ENCODE assay signal across 17 cellular contexts in genomic region chr21:34924194-34924593, GRCh38.
A peak's percentile ranks its signal among the peaks of the same experiment; 100 is the strongest.
DNase-seq lines count a peak whose midpoint lies in the region; ATAC-seq and TF ChIP-seq lines count a peak whose summit lies in the region.
"Had no signal": no experiment of that assay in that cellular context is flagged by ENCODE, and none has a peak within 500 bp of the region (broad histone marks: within the 10 kb centered on the region; RNA-seq: fewer than 3 reads in every experiment).

No MANE protein-coding gene starts in this region.

- dilution Hi-C loops in mammary epithelial cell (cut with HindIII; ENCODE audit: low sequenced_read_pairs), result no loop called here

- BruUV-seq in MCF 10A (replicated peaks; lab: Mats Ljungman, UMichigan) (no TSS peak), mammary epithelial cell (replicated peaks; lab: Mats Ljungman, UMichigan) (no TSS peak)

- H3K9me3 Mint-ChIP-seq in MCF 10A (ENCODE audit: unreplicated experiment) (peaks cover 8% of the 10 kb centered on the region), immature natural killer cell (peaks cover 0 to 1% (median 0%) of the 10 kb centered on the region in 6 donors)
- H3K9me3 Mint-ChIP-seq in stimulated activated naive B cell treated with anti-CD40 and anti-IgM and Interleukin-4, amounts not matched to agents 10 μg/mL and 1 μg/mL and 100 μg/mL, for 72 hours, result peaks cover 6% of the 10 kb centered on the region in 2 donors
- H3K9me3 Mint-ChIP-seq: CD4-positive, alpha-beta memory T cell had no signal

- no peaks in the 10 kb centered on the region for H3K79me2 ChIP-seq in mammary epithelial cell (ENCODE audit: insufficient read depth, low read length)
- peaks cover 98% of the 10 kb centered on the region for H3K79me2 ChIP-seq in DND-41 (ENCODE audit: insufficient read depth, low read length)

- H3K9me3 ChIP-seq in mammary epithelial cell (replicated peaks; ENCODE audit: insufficient read depth, low read length), result no peaks in the 10 kb centered on the region
- H3K9me3 ChIP-seq in DND-41 (ENCODE audit: insufficient read depth, low read length, severe bottlenecking), result no peaks in the 10 kb centered on the region
- H3K9me3 ChIP-seq: SJCRH30 had no signal

- H3K36me3 ChIP-seq in mammary epithelial cell (ENCODE audit: insufficient read depth, low read length) (no peaks in the 10 kb centered on the region), DND-41 (ENCODE audit: insufficient read depth, low read length) (peaks cover 45% of the 10 kb centered on the region)

- ATAC-seq in DND-41 (ENCODE audit: insufficient read depth, low read depth) (no peak), HG03108 (IDR thresholded peaks at IDR 0.05; ENCODE audit: unreplicated experiment) (no peak), Right ventricle myocardium superior (ENCODE audit: poor library complexity) (no peak)
- ATAC-seq in stimulated activated naive B cell treated with anti-CD40 and anti-IgM and Interleukin-4, amounts not matched to agents 10 μg/mL and 1 μg/mL and 100 μg/mL, for 72 hours (replicated peaks), result no peak

- POLR2A ChIA-PET in MCF 10A (lab: Yijun Ruan, JAX), result no interaction called here

- H3K36me3 Mint-ChIP-seq in MCF 10A (ENCODE audit: insufficient read depth, unreplicated experiment) (no peaks in the 10 kb centered on the region), immature natural killer cell (peaks cover 3 to 16% (median 7%) of the 10 kb centered on the region in 3 donors)
- H3K36me3 Mint-ChIP-seq in stimulated activated naive B cell treated with anti-CD40 and anti-IgM and Interleukin-4, amounts not matched to agents 10 μg/mL and 1 μg/mL and 100 μg/mL, for 72 hours, result peaks cover 42 to 61% of the 10 kb centered on the region in 2 donors

- H3K9ac ChIP-seq in mammary epithelial cell (ENCODE audit: insufficient read depth, low read length) (no peak overlapping the region), DND-41 (ENCODE audit: low read depth, low read length) (no peak overlapping the region)
- H3K9ac ChIP-seq: GM23248 had no signal

- CTCF ChIA-PET in MCF 10A (lab: Yijun Ruan, JAX) (no interaction called here), mammary epithelial cell (lab: Charles Lee; ENCODE audit: low non-redundant PET) (no interaction called here)

- H3K4me3 ChIP-seq in mammary epithelial cell (replicated peaks in 1 of 3; ENCODE audit: insufficient read depth in 1 of 3, low read depth in 2 of 3, low read length in 3 of 3) (no peak overlapping the region), DND-41 (ENCODE audit: low read depth in 1 of 2, low read length in 2 of 2) (no peak overlapping the region)
- H3K4me3 ChIP-seq: GM23248, SJCRH30 had no signal

- TF ChIP-seq CTCF in MCF 10A (IDR thresholded peaks at IDR 0.05; ENCODE audit: unreplicated experiment) (no peak), mammary epithelial cell (conservative IDR thresholded peaks at IDR 0.05 in 1 of 2, IDR thresholded peaks at IDR 0.05 in 1 of 2; ENCODE audit: extremely low read depth in 1 of 2, insufficient read depth in 1 of 2, low read depth in 1 of 2, low read length in 2 of 2) (no peak), DND-41 (IDR thresholded peaks at IDR 0.05; ENCODE audit: borderline replicate concordance, extremely low read depth, low read length, poor library complexity, severe bottlenecking) (no peak)

- DNase-seq in MCF 10A (ENCODE audit: unreplicated experiment) (no peak), mammary epithelial cell (no peak), DND-41 (no peak), immature natural killer cell (no peak), Right ventricle myocardium superior (no peak)
- no peak for DNase-seq in stimulated activated naive B cell treated with anti-CD40 and anti-IgM and Interleukin-4, amounts not matched to agents 10 μg/mL and 1 μg/mL and 100 μg/mL, for 72 hours
- DNase-seq: CD4-positive, alpha-beta memory T cell; DMS79; GM23248; HCEC 1CT; NCI-H1417 treated with DMSO at 0.1 percent for 48 hours; NCI-H2029; NCI-H2171 treated with DMSO at 0.1 percent for 48 hours; NCI-H446 treated with DMSO at 0.1 percent for 48 hours; RPMI8226; SJCRH30 had no signal

- intact Hi-C loops in MCF 10A (cut with micrococcal nuclease) (no loop called here), mammary epithelial cell (cut with micrococcal nuclease) (no loop called here), Right ventricle myocardium superior (cut with DNase I) (no loop called here)

- WGBS in mammary epithelial cell (ENCODE audit: low coverage, missing lambda C conversion rate), result 100% methylated on average over 3 of the region's 3 CpGs

- H4K20me1 ChIP-seq in mammary epithelial cell (ENCODE audit: insufficient read depth, low read length) (no peaks in the 10 kb centered on the region), DND-41 (ENCODE audit: insufficient read depth, low read length) (peaks cover 55% of the 10 kb centered on the region)

- H2AFZ ChIP-seq in mammary epithelial cell (ENCODE audit: low read depth, low read length) (no peak overlapping the region), DND-41 (ENCODE audit: low read depth, low read length) (no peak overlapping the region)
- H2AFZ ChIP-seq: GM23248 had no signal

- in situ Hi-C loops in mammary epithelial cell (cut with MboI; ENCODE audit: low sequenced_read_pairs in 2 of 2), result no loop called here

- H3K4me3 Mint-ChIP-seq in MCF 10A (ENCODE audit: unreplicated experiment) (no peak overlapping the region), immature natural killer cell (no peak overlapping the region)
- H3K4me3 Mint-ChIP-seq in stimulated activated naive B cell treated with anti-CD40 and anti-IgM and Interleukin-4, amounts not matched to agents 10 μg/mL and 1 μg/mL and 100 μg/mL, for 72 hours, result peak overlapping the region; percentile 29 to 37

- H3K27me3 Mint-ChIP-seq in MCF 10A (ENCODE audit: insufficient read depth, unreplicated experiment) (no peaks in the 10 kb centered on the region), immature natural killer cell (ENCODE audit: low read depth in 3 of 3) (no peaks in the 10 kb centered on the region)
- H3K27me3 Mint-ChIP-seq in stimulated activated naive B cell treated with anti-CD40 and anti-IgM and Interleukin-4, amounts not matched to agents 10 μg/mL and 1 μg/mL and 100 μg/mL, for 72 hours, result no peaks in the 10 kb centered on the region
- H3K27me3 Mint-ChIP-seq: CD4-positive, alpha-beta memory T cell had no signal

- no peak overlapping the region for H3K27ac ChIP-seq in mammary epithelial cell (ENCODE audit: insufficient read depth, low read depth, low read length)
- H3K27ac ChIP-seq in DND-41 (ENCODE audit: low read length), result peak overlapping the region; percentile 60
- H3K27ac ChIP-seq: GM23248, SJCRH30 had no signal

- H3K27ac Mint-ChIP-seq in MCF 10A (ENCODE audit: low read depth, unreplicated experiment) (peak overlapping the region; percentile 10), immature natural killer cell (peak overlapping the region in 4 of 6 donors; percentile 10 to 36 (median 22))
- peak overlapping the region; percentile 93 for H3K27ac Mint-ChIP-seq in stimulated activated naive B cell treated with anti-CD40 and anti-IgM and Interleukin-4, amounts not matched to agents 10 μg/mL and 1 μg/mL and 100 μg/mL, for 72 hours

- H3K4me1 ChIP-seq in mammary epithelial cell (ENCODE audit: insufficient read depth, low read length), result no peaks in the 10 kb centered on the region
- H3K4me1 ChIP-seq in DND-41 (ENCODE audit: insufficient read depth, low read length), result peaks cover 30% of the 10 kb centered on the region

- peaks cover 6% of the 10 kb centered on the region for H3K4me1 Mint-ChIP-seq in MCF 10A (ENCODE audit: insufficient read depth, unreplicated experiment)
- H3K4me1 Mint-ChIP-seq in immature natural killer cell, result peaks cover 57 to 79% of the 10 kb centered on the region in 2 donors
- peaks cover 58 to 87% of the 10 kb centered on the region in 2 donors for H3K4me1 Mint-ChIP-seq in stimulated activated naive B cell treated with anti-CD40 and anti-IgM and Interleukin-4, amounts not matched to agents 10 μg/mL and 1 μg/mL and 100 μg/mL, for 72 hours

- H3K27me3 ChIP-seq in mammary epithelial cell (ENCODE audit: insufficient read depth, low read length), result no peaks in the 10 kb centered on the region
- no peaks in the 10 kb centered on the region for H3K27me3 ChIP-seq in DND-41 (ENCODE audit: insufficient read depth, low read length, poor library complexity)
- H3K27me3 ChIP-seq: SJCRH30 had no signal

- H3K4me2 ChIP-seq in mammary epithelial cell (ENCODE audit: insufficient read depth, low read depth, low read length) (no peak overlapping the region), DND-41 (ENCODE audit: insufficient read depth, low read length) (no peak overlapping the region)

Comparison
In these comparisons a context has a peak if more than half of its experiments do, and no peak if none do; other contexts are left out.
1. H3K27ac Mint-ChIP-seq: peak in every context shown above with its lines; median percentile 93 in stimulated activated naive B cell treated with anti-CD40 and anti-IgM and Interleukin-4, amounts not matched to agents 10 μg/mL and 1 μg/mL and 100 μg/mL, for 72 hours; 22 in immature natural killer cell; 10 in MCF 10A.
2. H3K4me3 Mint-ChIP-seq: peak in stimulated activated naive B cell treated with anti-CD40 and anti-IgM and Interleukin-4, amounts not matched to agents 10 μg/mL and 1 μg/mL and 100 μg/mL, for 72 hours (2 of 2); none in MCF 10A (single experiment) and immature natural killer cell (0 of 5).